Comparison of ENCODE assay signal across 2 cellular contexts in the genomic region with DNA sequence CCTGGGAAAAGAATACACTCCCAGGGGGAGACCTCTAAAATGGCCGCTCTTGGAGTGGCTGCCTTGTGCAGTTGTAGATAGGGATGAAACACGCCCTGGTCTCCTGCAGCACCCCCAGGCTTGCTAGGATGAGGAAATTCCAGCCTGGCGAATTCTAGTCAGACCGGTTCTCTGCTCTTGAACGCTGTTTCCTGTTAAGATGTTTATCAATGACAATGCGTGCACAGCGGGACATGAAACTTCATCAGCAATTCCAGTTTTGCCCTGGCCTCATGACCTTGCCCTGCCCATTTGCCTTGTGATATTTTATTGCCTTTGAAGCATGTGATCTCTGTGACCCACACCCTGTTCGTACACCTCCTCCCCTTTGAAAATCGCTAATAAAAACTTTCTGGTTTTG.
TF ChIP-seq lines count a peak whose summit lies in the region.

No MANE protein-coding gene starts in this region.

TF ChIP-seq in HCT116, 20 proteins besides CTCF, POLR2A, EP300 and RAD21:
- TF ChIP-seq CBX3 (IDR thresholded peaks at IDR 0.05; ENCODE audit: low read depth) (peak; percentile 60; the same call in 1 of the 2 replicates), TCF7L2 (IDR thresholded peaks at IDR 0.05; ENCODE audit: borderline replicate concordance, extremely low read depth, insufficient read depth, insufficient read length) (peak; percentile 78)

TF ChIP-seq in H1, 55 proteins besides CTCF, POLR2A, EP300 and RAD21:
- TF ChIP-seq CEBPB (IDR thresholded peaks at IDR 0.05; ENCODE audit: low read depth, low read length) (0 out of 2 replicates have a peak, but pooled peaks have one; percentile 18), YY1 (IDR thresholded peaks at IDR 0.05; ENCODE audit: low read depth, low read length) (peak; percentile 52; the same call in 1 of the 2 replicates), SP1 (IDR thresholded peaks at IDR 0.05; ENCODE audit: low read depth, low read length) (peak; percentile 54; the same call in 1 of the 2 replicates), TEAD4 (IDR thresholded peaks at IDR 0.05; ENCODE audit: low read depth, low read length) (peak; percentile 61; the same call in 1 of the 2 replicates), TCF12 (IDR thresholded peaks at IDR 0.05; ENCODE audit: low read depth, low read length) (0 out of 2 replicates have a peak, but pooled peaks have one; percentile 65), POU5F1 (IDR thresholded peaks at IDR 0.05; ENCODE audit: low read depth, low read length) (peak; percentile 54; the same call in 1 of the 2 replicates), CBX5 (IDR thresholded peaks at IDR 0.05; ENCODE audit: low read depth, low read length) (peak; percentile 41; the same call in 1 of the 2 replicates)
TF ChIP-seq in H1: peak in this region for 7; not testable (repeated sequence) for 48.
